In genomic region chr5:89283758-89284493, GRCh38 we compare ENCODE assay signal across 22 cellular contexts.
DNase-seq lines count a peak whose midpoint lies in the region; ATAC-seq and TF ChIP-seq lines count a peak whose summit lies in the region.
"Had no signal": no experiment of that assay in that cellular context is flagged by ENCODE, and none has a peak within 500 bp of the region (broad histone marks: within the 10 kb centered on the region; RNA-seq: fewer than 3 reads in every experiment).

No MANE protein-coding gene starts in this region.

- no peaks in the 10 kb centered on the region for H3K36me3 Mint-ChIP-seq in type B pancreatic cell
- H3K36me3 Mint-ChIP-seq: CD4-positive, CD25-positive, alpha-beta regulatory T cell; T-cell had no signal

- TF ChIP-seq CTCF in cardiac muscle cell (IDR thresholded peaks at IDR 0.05; ENCODE audit: low read depth, low read length): peak; percentile 6
- no peak for TF ChIP-seq CTCF in RWPE2 (IDR thresholded peaks at IDR 0.05; ENCODE audit: poor library complexity, severe bottlenecking)
- TF ChIP-seq CTCF in type B pancreatic cell (conservative IDR thresholded peaks at IDR 0.05): peak; percentile 55

- no peaks in the 10 kb centered on the region for H3K27me3 Mint-ChIP-seq in type B pancreatic cell
- H3K27me3 Mint-ChIP-seq: CD4-positive, CD25-positive, alpha-beta regulatory T cell; T-cell had no signal

- no peak overlapping the region for H3K27ac Mint-ChIP-seq in type B pancreatic cell
- H3K27ac Mint-ChIP-seq: CD4-positive, CD25-positive, alpha-beta regulatory T cell; T-cell had no signal

- H3K4me3 ChIP-seq in cardiac muscle cell (no peak overlapping the region), RWPE2 (ENCODE audit: severe bottlenecking) (no peak overlapping the region)
- H3K4me3 ChIP-seq: A549, mucosa of descending colon, right lobe of liver, transverse colon had no signal

- H3K27me3 ChIP-seq in cardiac muscle cell (no peaks in the 10 kb centered on the region), RWPE2 (ENCODE audit: insufficient read depth, poor library complexity, severe bottlenecking) (no peaks in the 10 kb centered on the region)
- H3K27me3 ChIP-seq: right lobe of liver, transverse colon had no signal

- intact Hi-C loops in Right ventricle myocardium inferior (cut with DNase I): no loop called here

- H3K9me3 ChIP-seq in cardiac muscle cell (ENCODE audit: low read depth): no peaks in the 10 kb centered on the region
- H3K9me3 ChIP-seq in RWPE2 (ENCODE audit: severe bottlenecking): no peaks in the 10 kb centered on the region
- H3K9me3 ChIP-seq: A549, mucosa of descending colon, right lobe of liver, transverse colon had no signal

- ATAC-seq in Right ventricle myocardium inferior: no peak
- no peak for ATAC-seq in RWPE2 (ENCODE audit: low read depth)
- ATAC-seq in HG03469 (IDR thresholded peaks at IDR 0.05; ENCODE audit: unreplicated experiment): no peak
- ATAC-seq: A549; mucosa of descending colon; right lobe of liver; stimulated activated naive CD8-positive, alpha-beta T cell treated with anti-CD3 and anti-CD28 coated beads, Interleukin-15, Interleukin-2, amounts not matched to agents 100 U/mL and 50 U/mL, for 24 hours; T-cell had no signal

- H3K9me3 Mint-ChIP-seq in type B pancreatic cell: peaks cover 3% of the 10 kb centered on the region
- H3K9me3 Mint-ChIP-seq: T-cell had no signal

- peaks cover 22% of the 10 kb centered on the region for H3K4me1 Mint-ChIP-seq in type B pancreatic cell (ENCODE audit: unreplicated experiment)
- H3K4me1 Mint-ChIP-seq: CD4-positive, CD25-positive, alpha-beta regulatory T cell; T-cell had no signal

- H3K4me3 Mint-ChIP-seq in type B pancreatic cell: no peak overlapping the region
- H3K4me3 Mint-ChIP-seq: CD4-positive, CD25-positive, alpha-beta regulatory T cell; T-cell had no signal

- H3K27ac ChIP-seq in cardiac muscle cell (no peak overlapping the region), RWPE2 (ENCODE audit: poor library complexity, severe bottlenecking) (peak overlapping the region; percentile 77)
- H3K27ac ChIP-seq: A549, right lobe of liver, RWPE1, transverse colon had no signal

- H3K4me1 ChIP-seq in cardiac muscle cell (ENCODE audit: low read depth): peaks cover 24% of the 10 kb centered on the region
- H3K4me1 ChIP-seq in RWPE2 (ENCODE audit: insufficient read depth, poor library complexity, severe bottlenecking): peaks cover 32% of the 10 kb centered on the region
- H3K4me1 ChIP-seq: A549, right lobe of liver, transverse colon had no signal

- H3K36me3 ChIP-seq in cardiac muscle cell (no peaks in the 10 kb centered on the region), RWPE2 (ENCODE audit: low read depth) (no peaks in the 10 kb centered on the region)
- H3K36me3 ChIP-seq: right lobe of liver, transverse colon had no signal

- no peak for DNase-seq in cardiac muscle cell (ENCODE audit: low read depth in 1 of 2, low spot score in 1 of 2)
- DNase-seq in Right ventricle myocardium inferior (ENCODE audit: missing footprints): no peak
- no peak for DNase-seq in RWPE2 (ENCODE audit: low spot score)
- DNase-seq in iPS-NIHi11 (ENCODE audit: low spot score): peak; percentile 53
- DNase-seq in type B pancreatic cell (ENCODE audit: extremely low spot score, unreplicated experiment): no peak
- DNase-seq in cortex of kidney (lab: John Stamatoyannopoulos, UW): no peak
- no peak for DNase-seq in middle frontal gyrus (ENCODE audit: extremely low spot score, low spot score)
- DNase-seq: activated CD4-positive, alpha-beta T cell treated with anti-CD3 and anti-CD28 coated beads, Interleukin-2, amount 50 U/mL, for 48 hours; activated naive CD4-positive, alpha-beta T cell; activated T-cell treated with anti-CD3 and anti-CD28 coated beads for 4 hours; CD4-positive, CD25-positive, alpha-beta regulatory T cell; foreskin fibroblast; Kasumi-1; mucosa of descending colon; NK-92 treated with Interleukin-12 subunit alpha and Interleukin-12 subunit beta, amount 100 ng/mL, for 24 hours; right lobe of liver; stimulated activated naive CD8-positive, alpha-beta T cell treated with anti-CD3 and anti-CD28 coated beads, Interleukin-15, Interleukin-2, amounts not matched to agents 100 U/mL and 50 U/mL, for 24 hours; T-cell; transverse colon had no signal
